In genomic region chrX:1109580-1110119, GRCh38 we compare ENCODE assay signal across 19 cellular contexts.
DNase-seq lines count a peak whose midpoint lies in the region; ATAC-seq, FAIRE-seq and TF ChIP-seq lines count a peak whose summit lies in the region.
"Had no signal": no experiment of that assay in that cellular context is flagged by ENCODE, and none has a peak within 500 bp of the region (broad histone marks: within the 10 kb centered on the region; RNA-seq: fewer than 3 reads in every experiment).

No MANE protein-coding gene starts in this region.

- H3K36me3 ChIP-seq in neuronal stem cell (replicated peaks in 1 of 2; ENCODE audit: control insufficient read depth in 2 of 2, insufficient read depth in 2 of 2, low read length in 2 of 2) (peaks cover 0 to 2% of the 10 kb centered on the region in 2 donors), SJCRH30 (no peaks in the 10 kb centered on the region)
- H3K36me3 ChIP-seq: BLaER1 treated with 17β-estradiol and CSF1 and Interleukin-3, amounts not matched to agents 10 nM and 100 nM had no signal

- H2BK5ac ChIP-seq in neuronal stem cell (ENCODE audit: low read length): no peak overlapping the region

- H3K4me2 ChIP-seq in neuronal stem cell (ENCODE audit: insufficient read depth, low read length, poor library complexity, severe bottlenecking): no peak overlapping the region
- H3K4me2 ChIP-seq: BLaER1 treated with 17β-estradiol and CSF1 and Interleukin-3, amounts not matched to agents 10 nM and 100 nM had no signal

- H3K9me3 Mint-ChIP-seq in WTC11: peaks cover 11% of the 10 kb centered on the region
- H3K9me3 Mint-ChIP-seq: CD8-positive, alpha-beta T cell; HFFc6 had no signal

- DNase-seq in WTC11 (ENCODE audit: low spot score) (no peak), mesenteric fat pad (ENCODE audit: low spot score) (peak; percentile 64), neuronal stem cell (ENCODE audit: low spot score) (no peak), HTR-8/SVneo (ENCODE audit: insufficient read length, low spot score) (no peak), SJCRH30 (no peak)
- DNase-seq: Calu3; CD8-positive, alpha-beta T cell; DMS79 treated with DMSO at 0.1 percent for 48 hours; GF-D8; GM23248; HFFc6 had no signal

- H3K9ac ChIP-seq in neuronal stem cell (ENCODE audit: low read depth, low read length, poor library complexity): no peak overlapping the region
- H3K9ac ChIP-seq: BLaER1 treated with 17β-estradiol and CSF1 and Interleukin-3, amounts not matched to agents 10 nM and 100 nM; GM23248 had no signal

- peaks cover 0 to 3% of the 10 kb centered on the region in 2 donors for H3K9me3 ChIP-seq in neuronal stem cell (replicated peaks in 1 of 2; ENCODE audit: control insufficient read depth in 2 of 2, insufficient read depth in 1 of 2, low read depth in 1 of 2, low read length in 2 of 2)
- no peaks in the 10 kb centered on the region for H3K9me3 ChIP-seq in SJCRH30 (replicated peaks)

- H3K4ac ChIP-seq in neuronal stem cell (ENCODE audit: low read length): no peak overlapping the region

- 0 out of 2 replicates have a peak overlapping the region, but pooled peaks have one; percentile 51 for H3K27ac Mint-ChIP-seq in WTC11
- H3K27ac Mint-ChIP-seq: B cell; CD8-positive, alpha-beta T cell; HFFc6; IgD-negative memory B cell had no signal

- no peak overlapping the region for H3K4me3 Mint-ChIP-seq in WTC11
- H3K4me3 Mint-ChIP-seq: B cell; CD8-positive, alpha-beta T cell; HFFc6; IgD-negative memory B cell had no signal

- no peak overlapping the region for H3K14ac ChIP-seq in neuronal stem cell (ENCODE audit: low read length)

- no peak overlapping the region for H3K23ac ChIP-seq in neuronal stem cell (ENCODE audit: low read depth, low read length, poor library complexity)

- H3K27me3 ChIP-seq in neuronal stem cell (ENCODE audit: control insufficient read depth in 3 of 3, insufficient read depth in 3 of 3, low read depth in 1 of 3, low read length in 3 of 3) (no peaks in the 10 kb centered on the region), SJCRH30 (no peaks in the 10 kb centered on the region)

- H3K18ac ChIP-seq in neuronal stem cell (ENCODE audit: low read length): no peak overlapping the region

- ATAC-seq in WTC11 (no peak), HG03280 (IDR thresholded peaks at IDR 0.05; ENCODE audit: unreplicated experiment) (no peak)
- ATAC-seq: CD8-positive, alpha-beta T cell; HCT116; HepG2 had no signal

- no peak overlapping the region for H3K27ac ChIP-seq in neuronal stem cell (replicated peaks; ENCODE audit: low read length)
- H3K27ac ChIP-seq in SJCRH30: no peak overlapping the region
- H3K27ac ChIP-seq: BLaER1 treated with 17β-estradiol and CSF1 and Interleukin-3, amounts not matched to agents 10 nM and 100 nM; GM23248 had no signal

- POLR2A ChIA-PET in WTC11 (lab: Charles Lee): no interaction called here

- TF ChIP-seq CTCF in WTC11 (IDR thresholded peaks at IDR 0.05): no peak

- no CpG with 5 or more reads among the region's 5 CpGs for WGBS in neuronal stem cell (ENCODE audit: extremely low coverage in 2 of 2, insufficient read length in 2 of 2, insufficient replicate concordance in 1 of 2), 2 donors

- no peak for FAIRE-seq in HTR-8/SVneo (lab: Jason Lieb, UNC)
- FAIRE-seq: GM19239, H54, HepG2 had no signal

- H3K4me3 ChIP-seq in neuronal stem cell (ENCODE audit: low read length in 2 of 2) (no peak overlapping the region), SJCRH30 (no peak overlapping the region)
- H3K4me3 ChIP-seq: BLaER1 treated with 17β-estradiol and CSF1 and Interleukin-3, amounts not matched to agents 10 nM and 100 nM; GM23248 had no signal

- CTCF ChIA-PET in WTC11 (lab: Charles Lee): no interaction called here

- peaks cover 23 to 35% of the 10 kb centered on the region in 2 donors for H3K4me1 ChIP-seq in neuronal stem cell (ENCODE audit: control insufficient read depth in 2 of 2, insufficient read depth in 1 of 2, low read depth in 1 of 2, low read length in 2 of 2)
- no peaks in the 10 kb centered on the region for H3K4me1 ChIP-seq in SJCRH30
- H3K4me1 ChIP-seq: BLaER1 treated with 17β-estradiol and CSF1 and Interleukin-3, amounts not matched to agents 10 nM and 100 nM had no signal

- no peak overlapping the region for H4K91ac ChIP-seq in neuronal stem cell (ENCODE audit: low read depth, low read length, poor library complexity)

- peaks cover 21% of the 10 kb centered on the region for H3K27me3 Mint-ChIP-seq in WTC11 (ENCODE audit: low read depth)

- no peak overlapping the region for H2BK12ac ChIP-seq in neuronal stem cell (ENCODE audit: low read length)

- H2BK15ac ChIP-seq in neuronal stem cell (ENCODE audit: low read length): no peak overlapping the region

- peak overlapping the region; percentile 7 for H2AK5ac ChIP-seq in neuronal stem cell (ENCODE audit: low read depth, low read length)

- H4K8ac ChIP-seq in neuronal stem cell (ENCODE audit: low read depth, low read length): no peak overlapping the region

- H3K36me3 Mint-ChIP-seq in WTC11: no peaks in the 10 kb centered on the region
- H3K36me3 Mint-ChIP-seq: CD8-positive, alpha-beta T cell; IgD-negative memory B cell had no signal

- H3K79me1 ChIP-seq in neuronal stem cell (ENCODE audit: low read depth, low read length): no peaks in the 10 kb centered on the region

- H2AFZ ChIP-seq in neuronal stem cell (ENCODE audit: low read length): no peak overlapping the region
- H2AFZ ChIP-seq: GM23248 had no signal

- no peak overlapping the region for H2BK120ac ChIP-seq in neuronal stem cell (ENCODE audit: low read depth, low read length)

- H3K4me1 Mint-ChIP-seq in WTC11: peaks cover 64% of the 10 kb centered on the region
- H3K4me1 Mint-ChIP-seq: B cell had no signal

TF ChIP-seq in WTC11, 78 proteins besides CTCF, POLR2A, EP300 and RAD21:
- TF ChIP-seq GTF2I (CRISPR knock-in tag; conservative IDR thresholded peaks at IDR 0.05) (0 out of 2 replicates have a peak, but pooled peaks have one; percentile 19), ZNF121 (CRISPR knock-in tag; IDR thresholded peaks at IDR 0.05) (peak; percentile 98), NR3C1 (CRISPR knock-in tag; conservative IDR thresholded peaks at IDR 0.05; ENCODE audit: low read depth) (no peak), ZNF138 (CRISPR knock-in tag; conservative IDR thresholded peaks at IDR 0.05) (no peak), ESRRA (CRISPR knock-in tag; IDR thresholded peaks at IDR 0.05; ENCODE audit: borderline replicate concordance) (no peak), ZNF317 (CRISPR knock-in tag; IDR thresholded peaks at IDR 0.05; ENCODE audit: borderline replicate concordance, low read depth) (no peak), FOXJ3 (CRISPR knock-in tag; IDR thresholded peaks at IDR 0.05; ENCODE audit: borderline replicate concordance) (no peak)
- TF ChIP-seq, protein P1, sequence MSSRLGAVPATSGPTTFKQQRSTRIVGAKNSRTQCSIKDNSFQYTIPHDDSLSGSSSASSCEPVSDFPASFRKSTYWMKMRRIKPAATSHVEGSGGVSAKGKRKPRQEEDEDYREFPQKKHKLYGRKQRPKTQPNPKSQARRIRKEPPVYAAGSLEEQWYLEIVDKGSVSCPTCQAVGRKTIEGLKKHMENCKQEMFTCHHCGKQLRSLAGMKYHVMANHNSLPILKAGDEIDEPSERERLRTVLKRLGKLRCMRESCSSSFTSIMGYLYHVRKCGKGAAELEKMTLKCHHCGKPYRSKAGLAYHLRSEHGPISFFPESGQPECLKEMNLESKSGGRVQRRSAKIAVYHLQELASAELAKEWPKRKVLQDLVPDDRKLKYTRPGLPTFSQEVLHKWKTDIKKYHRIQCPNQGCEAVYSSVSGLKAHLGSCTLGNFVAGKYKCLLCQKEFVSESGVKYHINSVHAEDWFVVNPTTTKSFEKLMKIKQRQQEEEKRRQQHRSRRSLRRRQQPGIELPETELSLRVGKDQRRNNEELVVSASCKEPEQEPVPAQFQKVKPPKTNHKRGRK (CRISPR knock-in tag; IDR thresholded peaks at IDR 0.05; ENCODE audit: borderline replicate concordance): 0 out of 2 replicates have a peak, but pooled peaks have one; percentile 65
